Comparison of ENCODE assay signal across 1 cellular context in genomic region chr4:122612540-122612939, GRCh38.
A peak's percentile ranks its signal among the peaks of the same experiment; 100 is the strongest.
TF ChIP-seq lines count a peak whose summit lies in the region.

No MANE protein-coding gene starts in this region.

TF ChIP-seq in K562, 482 proteins besides CTCF, POLR2A, EP300 and RAD21:
- no peak for TF ChIP-seq SMARCC2 (IDR thresholded peaks at IDR 0.05; ENCODE audit: low read depth)
- no peak for TF ChIP-seq HMG20B (CRISPR knock-in tag; IDR thresholded peaks at IDR 0.05)
- peak; percentile 21; the same call in 1 of the 2 replicates for TF ChIP-seq ATF3 (IDR thresholded peaks at IDR 0.05)
- TF ChIP-seq ATF3 (CRISPR knock-in tag; conservative IDR thresholded peaks at IDR 0.05) = no peak
- TF ChIP-seq NFRKB (IDR thresholded peaks at IDR 0.05; ENCODE audit: low read depth) = no peak
- TF ChIP-seq MAFG (tag; conservative IDR thresholded peaks at IDR 0.05) = no peak
- TF ChIP-seq MXI1 (IDR thresholded peaks at IDR 0.05; ENCODE audit: low read depth, low read length) = no peak
- TF ChIP-seq XRCC5 (IDR thresholded peaks at IDR 0.05; ENCODE audit: low read depth, low read length) = no peak
- TF ChIP-seq KDM1A (IDR thresholded peaks at IDR 0.05) = peak in 1 of 2 experiments; percentile 8; a peak in 1 of 4 replicates
- TF ChIP-seq JUND (IDR thresholded peaks at IDR 0.05; ENCODE audit: borderline replicate concordance, low read depth, low read length) = peak; percentile 25; the same call in 1 of the 2 replicates
- TF ChIP-seq JUND (tag; IDR thresholded peaks at IDR 0.05; ENCODE audit: borderline replicate concordance, low read depth, low read length) = no peak; the same call in 2 of the 3 replicates
- TF ChIP-seq RNF2 (IDR thresholded peaks at IDR 0.05) = no peak
- 0 out of 2 replicates have a peak, but pooled peaks have one; percentile 12 for TF ChIP-seq JUN (IDR thresholded peaks at IDR 0.05; ENCODE audit: borderline replicate concordance, low read depth, low read length)
- no peak for TF ChIP-seq JUN (CRISPR knock-in tag; IDR thresholded peaks at IDR 0.05; ENCODE audit: borderline replicate concordance)
- no peak for TF ChIP-seq HBP1 (CRISPR knock-in tag; IDR thresholded peaks at IDR 0.05)
- no peak for TF ChIP-seq ZNF75A (CRISPR knock-in tag; IDR thresholded peaks at IDR 0.05)
- no peak for TF ChIP-seq ZNF277 (CRISPR knock-in tag; IDR thresholded peaks at IDR 0.05; ENCODE audit: borderline replicate concordance)
- no peak for TF ChIP-seq MCM3 (IDR thresholded peaks at IDR 0.05)
- TF ChIP-seq TRIM28 (IDR thresholded peaks at IDR 0.05) = no peak
